In the genomic region with DNA sequence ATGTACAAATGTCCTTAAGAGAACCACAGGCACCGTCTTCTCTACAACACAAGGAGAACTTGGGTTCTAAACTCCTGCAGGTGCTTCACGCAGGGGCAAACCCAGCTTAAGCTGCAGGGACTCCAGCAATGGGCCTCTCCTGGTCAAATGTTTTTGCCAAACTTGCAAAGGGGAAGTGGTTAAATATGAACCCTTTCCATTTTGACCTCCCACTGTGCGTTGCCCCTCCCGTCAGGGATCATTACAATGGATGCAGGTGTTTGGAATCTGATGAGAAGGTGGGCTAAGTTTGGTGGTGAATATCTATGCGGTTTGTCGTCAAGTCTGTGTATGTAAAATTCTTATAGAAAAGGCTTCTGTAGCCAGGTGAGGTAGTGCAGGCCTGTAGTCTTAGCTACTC, we compare ENCODE assay signal across 33 cellular contexts.
"Had no signal": no experiment of that assay in that cellular context is flagged by ENCODE, and none has a peak within 500 bp of the region (broad histone marks: within the 10 kb centered on the region; RNA-seq: fewer than 3 reads in every experiment).

No MANE protein-coding gene starts in this region.

- H3K4me1 ChIP-seq: ascending aorta, breast epithelium had no signal

- H3K36me3 ChIP-seq: ascending aorta, breast epithelium, cardiac muscle cell had no signal

- H3K36me3 Mint-ChIP-seq: activated naive CD4-positive, alpha-beta T cell treated with anti-CD3 and anti-CD28 coated beads, Interleukin-2, amount 10 ng/mL, durations not matched to agents 7 days and 5 days; activated naive CD4-positive, alpha-beta T cell treated with anti-CD3 and anti-CD28 coated beads, Interleukin-2, amount 50 U/mL, for 72 hours; activated naive CD8-positive, alpha-beta T cell treated with anti-CD3 and anti-CD28 coated beads, Interleukin-2, amount 10 ng/mL, durations not matched to agents 7 days and 5 days; brain; WTC11 had no signal

- H3K27ac ChIP-seq: ascending aorta, breast epithelium, cardiac muscle cell, coronary artery, dorsolateral prefrontal cortex, VCaP had no signal

- H3K27me3 Mint-ChIP-seq: brain; central memory CD8-positive, alpha-beta T cell had no signal

- H3K27me3 ChIP-seq: ascending aorta, breast epithelium, cardiac muscle cell, dorsolateral prefrontal cortex had no signal

- H3K27ac Mint-ChIP-seq: activated CD4-positive, alpha-beta memory T cell treated with anti-CD3 and anti-CD28 coated beads, Interleukin-2, amount 10 ng/mL, durations not matched to agents 7 days and 5 days; activated CD4-positive, alpha-beta T cell treated with anti-CD3 and anti-CD28 coated beads, Interleukin-2, amount 10 ng/mL, durations not matched to agents 7 days and 5 days; activated naive CD4-positive, alpha-beta T cell treated with anti-CD3 and anti-CD28 coated beads, Interleukin-2, amount 10 ng/mL, durations not matched to agents 7 days and 5 days; activated naive CD4-positive, alpha-beta T cell treated with anti-CD3 and anti-CD28 coated beads, Interleukin-2, amount 50 U/mL, for 72 hours; activated naive CD8-positive, alpha-beta T cell treated with anti-CD3 and anti-CD28 coated beads, Interleukin-2, amount 10 ng/mL, durations not matched to agents 7 days and 5 days; activated T-cell treated with anti-CD3 and anti-CD28 coated beads, Interleukin-2, amount 50 U/mL, for 24 hours; activated T-cell treated with anti-CD3 and anti-CD28 coated beads, Interleukin-2, amount 50 U/mL, for 72 hours; brain; dendritic cell treated with granulocyte-macrophage colony-stimulating factor and Interleukin-4, amounts not matched to agents 40 ng/mL and 50 ng/mL, for 4 days; endodermal cell; WTC11 had no signal

- H3K4me3 Mint-ChIP-seq: activated CD4-positive, alpha-beta memory T cell treated with anti-CD3 and anti-CD28 coated beads, Interleukin-2, amount 10 ng/mL, durations not matched to agents 7 days and 5 days; activated CD4-positive, alpha-beta T cell treated with anti-CD3 and anti-CD28 coated beads, Interleukin-2, amount 10 ng/mL, durations not matched to agents 7 days and 5 days; activated naive CD4-positive, alpha-beta T cell treated with anti-CD3 and anti-CD28 coated beads, Interleukin-2, amount 10 ng/mL, durations not matched to agents 7 days and 5 days; activated naive CD8-positive, alpha-beta T cell treated with anti-CD3 and anti-CD28 coated beads, Interleukin-2, amount 10 ng/mL, durations not matched to agents 7 days and 5 days; activated T-cell treated with anti-CD3 and anti-CD28 coated beads, Interleukin-2, amount 50 U/mL, for 24 hours; activated T-cell treated with anti-CD3 and anti-CD28 coated beads, Interleukin-2, amount 50 U/mL, for 72 hours; brain; central memory CD8-positive, alpha-beta T cell; dendritic cell treated with granulocyte-macrophage colony-stimulating factor and Interleukin-4, amounts not matched to agents 40 ng/mL and 50 ng/mL, for 4 days; endodermal cell; WTC11 had no signal

- DNase-seq: activated CD4-positive, alpha-beta memory T cell treated with anti-CD3 and anti-CD28 coated beads, Interleukin-2, amount 10 ng/mL, durations not matched to agents 7 days and 5 days; activated CD4-positive, alpha-beta T cell treated with anti-CD3 and anti-CD28 coated beads for 1 hour; activated CD4-positive, alpha-beta T cell treated with anti-CD3 and anti-CD28 coated beads for 4 hours; activated CD4-positive, alpha-beta T cell treated with anti-CD3 and anti-CD28 coated beads, Interleukin-2, amount 10 ng/mL, durations not matched to agents 7 days and 5 days; activated CD4-positive, alpha-beta T cell treated with anti-CD3 and anti-CD28 coated beads, Interleukin-2, amount 50 U/mL, for 4 hours; activated CD8-positive, alpha-beta memory T cell treated with anti-CD3 and anti-CD28 coated beads, Interleukin-2, amount 50 U/mL, for 48 hours; activated gamma-delta T cell; activated naive CD4-positive, alpha-beta T cell; activated naive CD4-positive, alpha-beta T cell treated with anti-CD3 and anti-CD28 coated beads, Interleukin-2, amount 10 ng/mL, durations not matched to agents 7 days and 5 days; activated naive CD8-positive, alpha-beta T cell treated with anti-CD3 and anti-CD28 coated beads, Interleukin-2, amount 10 ng/mL, durations not matched to agents 7 days and 5 days; activated T-cell treated with anti-CD3 and anti-CD28 coated beads for 4 hours; activated T-cell treated with anti-CD3 and anti-CD28 coated beads, Interleukin-2, amount 50 U/mL, for 24 hours; activated T-cell treated with anti-CD3 and anti-CD28 coated beads, Interleukin-2, amount 50 U/mL, for 72 hours; dorsolateral prefrontal cortex; effector memory CD4-positive, alpha-beta T cell; endodermal cell; foreskin fibroblast; head of caudate nucleus; hippocampal formation; T1000 had no signal

- ATAC-seq: activated naive CD4-positive, alpha-beta T cell treated with anti-CD3 and anti-CD28 coated beads, Interleukin-2, amount 50 U/mL, for 72 hours; activated T-cell treated with anti-CD3 and anti-CD28 coated beads, Interleukin-2, amount 50 U/mL, for 72 hours; esophagus mucosa; WTC11 had no signal

- H3K9me3 Mint-ChIP-seq: activated CD4-positive, alpha-beta memory T cell treated with anti-CD3 and anti-CD28 coated beads, Interleukin-2, amount 10 ng/mL, durations not matched to agents 7 days and 5 days; activated CD4-positive, alpha-beta T cell treated with anti-CD3 and anti-CD28 coated beads, Interleukin-2, amount 10 ng/mL, durations not matched to agents 7 days and 5 days; activated naive CD4-positive, alpha-beta T cell treated with anti-CD3 and anti-CD28 coated beads, Interleukin-2, amount 10 ng/mL, durations not matched to agents 7 days and 5 days; activated naive CD4-positive, alpha-beta T cell treated with anti-CD3 and anti-CD28 coated beads, Interleukin-2, amount 50 U/mL, for 72 hours; activated naive CD8-positive, alpha-beta T cell treated with anti-CD3 and anti-CD28 coated beads, Interleukin-2, amount 10 ng/mL, durations not matched to agents 7 days and 5 days; activated T-cell treated with anti-CD3 and anti-CD28 coated beads, Interleukin-2, amount 50 U/mL, for 24 hours; activated T-cell treated with anti-CD3 and anti-CD28 coated beads, Interleukin-2, amount 50 U/mL, for 72 hours; central memory CD8-positive, alpha-beta T cell; dendritic cell treated with granulocyte-macrophage colony-stimulating factor and Interleukin-4, amounts not matched to agents 40 ng/mL and 50 ng/mL, for 4 days; endodermal cell; WTC11 had no signal

- H3K4me1 Mint-ChIP-seq: activated CD4-positive, alpha-beta memory T cell treated with anti-CD3 and anti-CD28 coated beads, Interleukin-2, amount 10 ng/mL, durations not matched to agents 7 days and 5 days; activated CD4-positive, alpha-beta T cell treated with anti-CD3 and anti-CD28 coated beads, Interleukin-2, amount 10 ng/mL, durations not matched to agents 7 days and 5 days; activated naive CD4-positive, alpha-beta T cell treated with anti-CD3 and anti-CD28 coated beads, Interleukin-2, amount 10 ng/mL, durations not matched to agents 7 days and 5 days; activated naive CD8-positive, alpha-beta T cell treated with anti-CD3 and anti-CD28 coated beads, Interleukin-2, amount 10 ng/mL, durations not matched to agents 7 days and 5 days; brain; central memory CD8-positive, alpha-beta T cell had no signal

- H3K4me3 ChIP-seq: ascending aorta, breast epithelium, cardiac muscle cell, coronary artery, dorsolateral prefrontal cortex had no signal

- FAIRE-seq: frontal cortex, TTC549 had no signal

- H3K9me3 ChIP-seq: breast epithelium had no signal
